1 cellular context compared by ENCODE assay signal in genomic region chr7:74029094-74029785, GRCh38.
TF ChIP-seq lines count a peak whose summit lies in the region.

No MANE protein-coding gene starts in this region.

TF ChIP-seq in H1, 55 proteins besides CTCF, POLR2A, EP300 and RAD21 (continued from another document):
- no peak for TF ChIP-seq POLR2AphosphoS5 (IDR thresholded peaks at IDR 0.05; ENCODE audit: low read depth, low read length)
- TF ChIP-seq SAP30 (IDR thresholded peaks at IDR 0.05; ENCODE audit: insufficient read depth, insufficient replicate concordance, low read length) = no peak
- no peak for TF ChIP-seq SUZ12 (IDR thresholded peaks at IDR 0.05; ENCODE audit: low read length)
- TF ChIP-seq SP4 (IDR thresholded peaks at IDR 0.05; ENCODE audit: low read length) = no peak
- TF ChIP-seq MAFK (IDR thresholded peaks at IDR 0.05; ENCODE audit: low read depth, low read length) = no peak
- TF ChIP-seq CBX5 (IDR thresholded peaks at IDR 0.05; ENCODE audit: low read depth, low read length) = no peak
- no peak for TF ChIP-seq SIRT6 (IDR thresholded peaks at IDR 0.05; ENCODE audit: low read length)
- no peak for TF ChIP-seq RBBP5 (IDR thresholded peaks at IDR 0.05; ENCODE audit: borderline replicate concordance, low read depth, low read length)
- TF ChIP-seq KDM1A (IDR thresholded peaks at IDR 0.05; ENCODE audit: borderline replicate concordance, low read length) = no peak
- TF ChIP-seq FOSL1 (IDR thresholded peaks at IDR 0.05; ENCODE audit: insufficient read depth, low read depth, low read length) = no peak
- no peak for TF ChIP-seq HDAC6 (IDR thresholded peaks at IDR 0.05; ENCODE audit: low read depth, low read length)
- TF ChIP-seq ASH2L (IDR thresholded peaks at IDR 0.05; ENCODE audit: low read length) = no peak
